In genomic region chr2:203534486-203535077, GRCh38 we compare ENCODE assay signal across 8 cellular contexts. TPM values are rescaled to one million over a fixed set of nuclear protein-coding genes. Genes with fewer than 3 reads are reported as not detected.
DNase-seq lines count a peak whose midpoint lies in the region; ATAC-seq and TF ChIP-seq lines count a peak whose summit lies in the region.

No MANE protein-coding gene starts in this region.

- H3K27ac ChIP-seq in right lobe of liver = peak overlapping the region; percentile 87 to 94 (median 92)

- peak overlapping the region; percentile 93 to 99 (median 95) for H3K4me3 ChIP-seq in right lobe of liver

- H3K27me3 ChIP-seq in right lobe of liver = no peaks in the 10 kb centered on the region

- no peaks in the 10 kb centered on the region for H3K36me3 ChIP-seq in right lobe of liver

- no peaks in the 10 kb centered on the region for H3K9me3 ChIP-seq in right lobe of liver

- H3K4me1 ChIP-seq in right lobe of liver = peaks cover 0 to 21% (median 7%) of the 10 kb centered on the region in 4 donors

- peak; percentile 51 for DNase-seq in NCI-H2227 treated with DMSO at 0.1 percent for 48 hours (lab: John Stamatoyannopoulos, UW)
- no peak for DNase-seq in NCI-H2227 (lab: John Stamatoyannopoulos, UW; ENCODE audit: unreplicated experiment)
- peak; percentile 39 for DNase-seq in T-helper 2 cell treated with Interferon-gamma antibody and Interleukin-4, amounts not matched to agents 5 μg/mL and 100 μg/mL, for 36 hours (ENCODE audit: low spot score)
- peak; percentile 33 for DNase-seq in central memory CD4-positive, alpha-beta T cell
- DNase-seq in right lobe of liver = peak in 2 of 3 donors; percentile 62
- peak; percentile 2 for DNase-seq in stimulated activated CD8-positive, alpha-beta memory T cell treated with anti-CD3 and anti-CD28 coated beads, Interleukin-15, amount 100 ng/mL, for 1 hour (ENCODE audit: low read depth)
- DNase-seq in cortex of kidney (lab: John Stamatoyannopoulos, UW) = no peak

- H3K4me3 Mint-ChIP-seq in T-helper 2 cell treated with Interferon-gamma antibody and Interleukin-4, amounts not matched to agents 5 μg/mL and 100 μg/mL, for 36 hours = peak overlapping the region; percentile 68

- intact Hi-C loops in right lobe of liver (cut with DNase I) = loop anchor here in 1 of 2 donors (5.0 kb wide), 1 partner anchor 118 kb away; no protein-coding TSS in a partner anchor

- peak in 1 of 4 donors; percentile 5 for TF ChIP-seq CTCF in right lobe of liver (IDR thresholded peaks at IDR 0.05)

- H3K27me3 Mint-ChIP-seq in T-helper 2 cell treated with Interferon-gamma antibody and Interleukin-4, amounts not matched to agents 5 μg/mL and 100 μg/mL, for 36 hours (ENCODE audit: low read depth) = peaks cover 63% of the 10 kb centered on the region

- no peak overlapping the region for H3K27ac Mint-ChIP-seq in T-helper 2 cell treated with Interferon-gamma antibody and Interleukin-4, amounts not matched to agents 5 μg/mL and 100 μg/mL, for 36 hours

- peaks cover 17% of the 10 kb centered on the region for H3K4me1 Mint-ChIP-seq in T-helper 2 cell treated with Interferon-gamma antibody and Interleukin-4, amounts not matched to agents 5 μg/mL and 100 μg/mL, for 36 hours (ENCODE audit: low read depth)

- WGBS in right lobe of liver (ENCODE audit: insufficient coverage, low coverage, low lambda C conversion rate, missing lambda C conversion rate) = 0% methylated on average over 13 of the region's 43 CpGs

- no peak for TF ChIP-seq POLR2A in right lobe of liver (IDR thresholded peaks at IDR 0.05)

- ATAC-seq in HG03280 (IDR thresholded peaks at IDR 0.05; ENCODE audit: unreplicated experiment) (peak; percentile 31), right lobe of liver (peak; percentile 20 to 46 (median 24))

- H3K36me3 Mint-ChIP-seq in T-helper 2 cell treated with Interferon-gamma antibody and Interleukin-4, amounts not matched to agents 5 μg/mL and 100 μg/mL, for 36 hours (ENCODE audit: low read depth) = peaks cover 9% of the 10 kb centered on the region

- peaks cover 24% of the 10 kb centered on the region for H3K9me3 Mint-ChIP-seq in T-helper 2 cell treated with Interferon-gamma antibody and Interleukin-4, amounts not matched to agents 5 μg/mL and 100 μg/mL, for 36 hours

RNA-seq across cellular contexts. Expression of gene RAPH1, which starts 0.5 kb away (rescaled TPM):
- total RNA-seq in right lobe of liver = 10 to 100 TPM; 23.0 to 91.5 (median 53.4) TPM

Comparison
In these comparisons a context has a peak if more than half of its experiments do, and no peak if none do; other contexts are left out.
1. DNase-seq: peak in NCI-H2227 treated with DMSO at 0.1 percent for 48 hours (single experiment), T-helper 2 cell treated with Interferon-gamma antibody and Interleukin-4, amounts not matched to agents 5 μg/mL and 100 μg/mL, for 36 hours (single experiment), central memory CD4-positive, alpha-beta T cell (single experiment), right lobe of liver (2 of 3) and stimulated activated CD8-positive, alpha-beta memory T cell treated with anti-CD3 and anti-CD28 coated beads, Interleukin-15, amount 100 ng/mL, for 1 hour (single experiment); none in NCI-H2227 (single experiment) and cortex of kidney (single experiment).